Comparison of ENCODE assay signal across 26 cellular contexts in genomic region chrX:81708506-81708905, GRCh38.
"Had no signal": no experiment of that assay in that cellular context is flagged by ENCODE, and none has a peak within 500 bp of the region (broad histone marks: within the 10 kb centered on the region; RNA-seq: fewer than 3 reads in every experiment).

No MANE protein-coding gene starts in this region.

- H3K9me3 ChIP-seq: lower lobe of right lung, neutrophil, tibial nerve, vagina had no signal

- H3K4me1 Mint-ChIP-seq: activated CD4-positive, alpha-beta T cell treated with anti-CD3 and anti-CD28 coated beads, Interleukin-2, amount 10 ng/mL, durations not matched to agents 24 days and 14 days; activated naive CD8-positive, alpha-beta T cell treated with anti-CD3 and anti-CD28 coated beads, Interleukin-2, amount 10 ng/mL, durations not matched to agents 7 days and 5 days; brain had no signal

- H3K4me3 ChIP-seq: dorsolateral prefrontal cortex, lower lobe of right lung, tibial nerve, vagina had no signal

- H3K27me3 ChIP-seq: neutrophil, tibial nerve, vagina had no signal

- H3K36me3 ChIP-seq: lower lobe of right lung, neutrophil, tibial nerve, vagina had no signal

- H3K4me1 ChIP-seq: lower lobe of right lung, parathyroid adenoma, tibial nerve, vagina had no signal

- H3K36me3 Mint-ChIP-seq: activated naive CD8-positive, alpha-beta T cell treated with anti-CD3 and anti-CD28 coated beads, Interleukin-2, amount 10 ng/mL, durations not matched to agents 7 days and 5 days; brain; natural killer cell treated with Interleukin-12 subunit alpha and Interleukin-12 subunit beta and Interleukin-15 and Interleukin-18, amount 100 ng/mL, for 72 hours had no signal

- H3K27ac ChIP-seq: dorsolateral prefrontal cortex, epithelial cell of prostate, lower lobe of right lung, neutrophil, parathyroid adenoma, tibial nerve, vagina had no signal

- H3K4me3 Mint-ChIP-seq: activated CD4-positive, alpha-beta T cell treated with anti-CD3 and anti-CD28 coated beads, Interleukin-2, amount 10 ng/mL, durations not matched to agents 24 days and 14 days; activated CD8-positive, alpha-beta T cell treated with anti-CD3 and anti-CD28 coated beads for 36 hours; activated naive CD8-positive, alpha-beta T cell treated with anti-CD3 and anti-CD28 coated beads, Interleukin-2, amount 10 ng/mL, durations not matched to agents 7 days and 5 days; brain; natural killer cell treated with Interleukin-12 subunit alpha and Interleukin-12 subunit beta and Interleukin-15 and Interleukin-18, amount 100 ng/mL, for 72 hours had no signal

- H3K9ac ChIP-seq: parathyroid adenoma had no signal

- ATAC-seq: activated CD8-positive, alpha-beta T cell treated with anti-CD3 and anti-CD28 coated beads for 36 hours; left colon; lower lobe of right lung; natural killer cell treated with Interleukin-12 subunit alpha and Interleukin-12 subunit beta and Interleukin-15 and Interleukin-18, amount 100 ng/mL, for 72 hours; stimulated activated naive CD8-positive, alpha-beta T cell treated with anti-CD3 and anti-CD28 coated beads, Interleukin-15, Interleukin-2, amounts not matched to agents 100 U/mL and 50 U/mL, for 24 hours had no signal

- H3K27me3 Mint-ChIP-seq: activated CD4-positive, alpha-beta T cell treated with anti-CD3 and anti-CD28 coated beads, Interleukin-2, amount 10 ng/mL, durations not matched to agents 24 days and 14 days; activated CD8-positive, alpha-beta T cell treated with anti-CD3 and anti-CD28 coated beads for 36 hours; activated naive CD8-positive, alpha-beta T cell treated with anti-CD3 and anti-CD28 coated beads, Interleukin-2, amount 10 ng/mL, durations not matched to agents 7 days and 5 days; brain; natural killer cell treated with Interleukin-12 subunit alpha and Interleukin-12 subunit beta and Interleukin-15 and Interleukin-18, amount 100 ng/mL, for 72 hours had no signal

- H2AFZ ChIP-seq: parathyroid adenoma had no signal

- H3K9me3 Mint-ChIP-seq: activated CD4-positive, alpha-beta T cell treated with anti-CD3 and anti-CD28 coated beads, Interleukin-2, amount 10 ng/mL, durations not matched to agents 24 days and 14 days; activated CD8-positive, alpha-beta T cell treated with anti-CD3 and anti-CD28 coated beads for 36 hours; activated naive CD8-positive, alpha-beta T cell treated with anti-CD3 and anti-CD28 coated beads, Interleukin-2, amount 10 ng/mL, durations not matched to agents 7 days and 5 days; activated T-helper 2 cell treated with anti-CD3 and anti-CD28 coated beads, Interferon-gamma antibody, Interleukin-2, Interleukin-4, amounts not matched to agents 10 μg/mL and 5 μg/mL and 100 μg/mL, durations not matched to agents 14 hours and 24 hours and 36 hours; natural killer cell treated with Interleukin-12 subunit alpha and Interleukin-12 subunit beta and Interleukin-15 and Interleukin-18, amount 100 ng/mL, for 72 hours had no signal

- H3K79me2 ChIP-seq: parathyroid adenoma had no signal

- H3K27ac Mint-ChIP-seq: activated CD4-positive, alpha-beta T cell treated with anti-CD3 and anti-CD28 coated beads, Interleukin-2, amount 10 ng/mL, durations not matched to agents 24 days and 14 days; activated CD8-positive, alpha-beta T cell treated with anti-CD3 and anti-CD28 coated beads for 36 hours; activated naive CD8-positive, alpha-beta T cell treated with anti-CD3 and anti-CD28 coated beads, Interleukin-2, amount 10 ng/mL, durations not matched to agents 7 days and 5 days; activated T-helper 2 cell treated with anti-CD3 and anti-CD28 coated beads, Interferon-gamma antibody, Interleukin-2, Interleukin-4, amounts not matched to agents 10 μg/mL and 5 μg/mL and 100 μg/mL, durations not matched to agents 14 hours and 24 hours and 36 hours; brain; natural killer cell treated with Interleukin-12 subunit alpha and Interleukin-12 subunit beta and Interleukin-15 and Interleukin-18, amount 100 ng/mL, for 72 hours had no signal

- DNase-seq: activated CD4-positive, alpha-beta T cell treated with anti-CD3 and anti-CD28 coated beads, Interleukin-2, amount 10 ng/mL, durations not matched to agents 24 days and 14 days; activated CD8-positive, alpha-beta T cell treated with anti-CD3 and anti-CD28 coated beads for 36 hours; activated naive CD4-positive, alpha-beta T cell treated with Interleukin-2 at 50 U/mL for 16 hours; activated naive CD8-positive, alpha-beta T cell treated with anti-CD3 and anti-CD28 coated beads, Interleukin-2, amount 10 ng/mL, durations not matched to agents 7 days and 5 days; activated T-cell treated with anti-CD3 and anti-CD28 coated beads, Interleukin-2, amount 50 U/mL, for 1 hour; amygdala; central memory CD4-positive, alpha-beta T cell; dorsolateral prefrontal cortex; foreskin fibroblast; glutamatergic neuron; hippocampal formation; islet precursor cell; left colon; lower lobe of right lung; stimulated activated CD4-positive, alpha-beta T cell treated with anti-CD3 and anti-CD28 coated beads, Interleukin-2, amount 100 ng/mL, for 24 hours; stimulated activated naive CD8-positive, alpha-beta T cell treated with anti-CD3 and anti-CD28 coated beads, Interleukin-15, Interleukin-2, amounts not matched to agents 100 U/mL and 50 U/mL, for 24 hours; substantia nigra; T-helper 9 cell had no signal
